Comparison of ENCODE assay signal across 8 cellular contexts in the genomic region with DNA sequence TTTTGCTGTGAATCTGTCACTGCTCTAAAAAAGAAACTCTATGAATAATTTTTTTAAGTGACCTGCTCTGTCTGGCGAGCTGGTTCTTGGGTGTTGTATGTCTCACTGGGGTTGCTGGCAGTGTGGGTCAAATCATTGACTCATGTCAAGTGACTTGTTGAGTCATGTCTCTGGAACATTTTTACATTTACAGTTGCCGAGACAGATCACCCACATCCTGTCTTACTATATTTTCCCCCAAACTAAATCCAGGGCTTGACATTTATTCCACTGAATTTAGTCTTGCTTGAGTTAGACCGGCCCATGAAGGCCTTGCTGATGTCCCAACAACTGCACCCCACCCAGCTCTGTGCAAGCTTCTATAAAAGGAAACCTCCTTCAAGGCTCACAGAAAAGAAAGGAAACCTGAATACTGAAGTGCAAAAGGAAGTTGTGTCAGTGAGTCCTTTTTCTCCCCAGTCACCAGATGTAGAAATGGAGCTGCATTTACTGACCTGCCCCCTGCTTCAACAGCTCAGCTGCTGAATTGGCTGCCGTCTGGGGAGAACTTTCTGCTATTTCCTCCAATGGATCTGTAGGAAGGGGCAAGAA.
A peak's percentile ranks its signal among the peaks of the same experiment; 100 is the strongest.
DNase-seq lines count a peak whose midpoint lies in the region; ATAC-seq and TF ChIP-seq lines count a peak whose summit lies in the region.

No MANE protein-coding gene starts in this region.

- H3K4me3 ChIP-seq in thymus (ENCODE audit: low read length): no peak overlapping the region

- CTCF ChIA-PET in RWPE1 (lab: Yijun Ruan, JAX): interaction anchor here (1.1 kb wide), 1 partner anchor 25 kb away, joined by 5 read pairs; no protein-coding TSS in a partner anchor

- DNase-seq in A172 (ENCODE audit: low spot score) (peak; percentile 99), RWPE1 (ENCODE audit: low spot score) (peak; percentile 94), fibroblast of peridontal ligament (ENCODE audit: extremely low read depth) (peak; percentile 90), NCI-H1436 treated with DMSO at 0.1 percent for 48 hours (lab: John Stamatoyannopoulos, UW) (no peak)
- DNase-seq in naive thymus-derived CD8-positive, alpha-beta T cell: no peak

- no peaks in the 10 kb centered on the region for H3K27me3 Mint-ChIP-seq in naive thymus-derived CD8-positive, alpha-beta T cell

- H3K9me3 ChIP-seq in thymus (ENCODE audit: control insufficient read depth): no peaks in the 10 kb centered on the region

- POLR2A ChIA-PET in RWPE1 (lab: Yijun Ruan, JAX; ENCODE audit: low non-redundant PET): no interaction called here
- POLR2A ChIA-PET in naive thymus-derived CD8-positive, alpha-beta T cell (lab: Charles Lee): no interaction called here

- H3K4me1 ChIP-seq in thymus (ENCODE audit: control insufficient read depth, insufficient read depth, low read length): no peaks in the 10 kb centered on the region

- no peaks in the 10 kb centered on the region for H3K36me3 Mint-ChIP-seq in naive thymus-derived CD8-positive, alpha-beta T cell

- ATAC-seq in GM18520 (IDR thresholded peaks at IDR 0.05; ENCODE audit: unreplicated experiment) (peak; percentile 87), HG02973 (IDR thresholded peaks at IDR 0.05; ENCODE audit: unreplicated experiment) (peak; percentile 95)
- no peak for ATAC-seq in naive thymus-derived CD8-positive, alpha-beta T cell

- 80% methylated on average over 4 of the region's 4 CpGs for WGBS in thymus

- H3K4me1 Mint-ChIP-seq in naive thymus-derived CD8-positive, alpha-beta T cell: no peaks in the 10 kb centered on the region

- TF ChIP-seq CTCF in RWPE1 (conservative IDR thresholded peaks at IDR 0.05; ENCODE audit: low read depth): no peak

- no peaks in the 10 kb centered on the region for H3K27me3 ChIP-seq in thymus (ENCODE audit: control insufficient read depth, insufficient read depth)

- no peaks in the 10 kb centered on the region for H3K36me3 ChIP-seq in thymus (ENCODE audit: control insufficient read depth, insufficient read depth)

- H3K4me3 Mint-ChIP-seq in naive thymus-derived CD8-positive, alpha-beta T cell: no peak overlapping the region

- no peak overlapping the region for H3K27ac Mint-ChIP-seq in naive thymus-derived CD8-positive, alpha-beta T cell

- H3K9me3 Mint-ChIP-seq in naive thymus-derived CD8-positive, alpha-beta T cell: peaks cover 0 to 2% (median 0%) of the 10 kb centered on the region in 9 donors

- H3K27ac ChIP-seq in RWPE1: peak overlapping the region; percentile 79
- peak overlapping the region; percentile 42 for H3K27ac ChIP-seq in thymus (ENCODE audit: low read depth)

Comparison
In these comparisons a context has a peak if more than half of its experiments do, and no peak if none do; other contexts are left out.
1. DNase-seq: peak in A172 (single experiment), RWPE1 (single experiment) and fibroblast of peridontal ligament (single experiment); none in naive thymus-derived CD8-positive, alpha-beta T cell (0 of 10) and NCI-H1436 treated with DMSO at 0.1 percent for 48 hours (single experiment).
2. ATAC-seq: peak in GM18520 (single experiment) and HG02973 (single experiment); none in naive thymus-derived CD8-positive, alpha-beta T cell (0 of 2).